ENCODE assay signal across 8 cellular contexts in genomic region chr2:152175368-152176112, GRCh38. TPM values are rescaled to one million over a fixed set of nuclear protein-coding genes. Genes with fewer than 3 reads are reported as not detected.
DNase-seq lines count a peak whose midpoint lies in the region; ATAC-seq lines count a peak whose summit lies in the region.

STAM2 (minus strand) TSS chr2:152175763; CDS start chr2:152175642, 121 bp downstream.

- H3K4me3 ChIP-seq in mononuclear cell (ENCODE audit: low read length) = peak within 1 kb of the TSS; percentile 92

- ATAC-seq in GM21526 (IDR thresholded peaks at IDR 0.05; ENCODE audit: low FRiP score, unreplicated experiment) = peak; percentile 79

- no peaks in the 10 kb centered on the region for H3K9me3 ChIP-seq in mononuclear cell (ENCODE audit: low read depth, low read length)

- DNase-seq in DMS153 treated with DMSO at 0.1 percent for 48 hours (lab: John Stamatoyannopoulos, UW; ENCODE audit: unreplicated experiment) (peak; percentile 76), HuH-7.5 (ENCODE audit: low spot score) (peak; percentile 86), OCI-M1 (lab: John Stamatoyannopoulos, UW) (peak; percentile 95), activated T-cell treated with anti-CD3 and anti-CD28 coated beads for 24 hours (ENCODE audit: low read depth) (peak; percentile 94), epidermal melanocyte (ENCODE audit: insufficient read length, low spot score) (peak; percentile 89)
- DNase-seq in stimulated activated CD8-positive, alpha-beta memory T cell treated with anti-CD3 and anti-CD28 coated beads, Interleukin-4, amount 100 ng/mL, for 1 hour (ENCODE audit: low read depth in 2 of 2, low spot score in 1 of 2) = peak; percentile 88 to 90

- peaks cover 28% of the 10 kb centered on the region for H3K4me1 ChIP-seq in mononuclear cell (ENCODE audit: insufficient read depth, low read length)

- no peaks in the 10 kb centered on the region for H3K27me3 ChIP-seq in mononuclear cell (ENCODE audit: insufficient read depth, low read length)

RNA-seq across cellular contexts. Expression of gene STAM2, which starts in this region (rescaled TPM):
- total RNA-seq in mononuclear cell = 10.4 TPM

Comparison
In these comparisons a context has a peak if more than half of its experiments do, and no peak if none do; other contexts are left out.
1. Peak in every context shown above with its lines: DNase-seq, ATAC-seq and H3K4me3 ChIP-seq.